Comparison of ENCODE assay signal across 15 cellular contexts in the genomic region with DNA sequence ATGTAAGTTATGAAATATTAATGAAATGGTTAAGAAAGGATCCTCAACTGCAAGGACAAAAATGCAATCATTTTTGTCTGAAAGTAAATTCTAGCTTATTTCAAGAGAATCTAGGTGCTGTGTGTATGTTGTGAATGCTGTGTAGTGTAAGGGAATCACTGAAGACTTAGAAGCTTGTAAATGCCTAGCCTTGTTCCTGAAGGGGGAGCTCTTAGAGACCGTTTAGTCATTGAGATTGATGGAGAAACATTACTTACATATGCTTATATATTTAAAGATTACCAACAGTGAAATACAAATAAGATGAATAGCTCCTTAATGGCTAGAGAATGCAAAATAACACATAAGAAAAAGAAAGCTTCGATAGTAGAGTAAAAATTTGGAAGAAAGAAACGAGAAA.
A peak's percentile ranks its signal among the peaks of the same experiment; 100 is the strongest.
DNase-seq lines count a peak whose midpoint lies in the region; ATAC-seq and TF ChIP-seq lines count a peak whose summit lies in the region.
"Had no signal": no experiment of that assay in that cellular context is flagged by ENCODE, and none has a peak within 500 bp of the region (broad histone marks: within the 10 kb centered on the region; RNA-seq: fewer than 3 reads in every experiment).

No MANE protein-coding gene starts in this region.

- H3K4me3 ChIP-seq in GM23338 = no peak overlapping the region
- H3K4me3 ChIP-seq in fibroblast of villous mesenchyme (ENCODE audit: low read depth, low read length) = no peak overlapping the region

- no peaks in the 10 kb centered on the region for H3K36me3 ChIP-seq in GM23338 (ENCODE audit: insufficient read depth)

- H3K4me2 ChIP-seq in GM23338 = no peak overlapping the region

- no peak overlapping the region for H3K4me3 Mint-ChIP-seq in GM23338
- no peak overlapping the region for H3K4me3 Mint-ChIP-seq in activated CD4-positive, alpha-beta T cell treated with anti-CD3 and anti-CD28 coated beads for 36 hours
- H3K4me3 Mint-ChIP-seq: activated CD4-positive, alpha-beta memory T cell treated with anti-CD3 and anti-CD28 coated beads for 36 hours; activated naive CD4-positive, alpha-beta T cell treated with anti-CD3 and anti-CD28 coated beads, Interleukin-2, amount 10 ng/mL, durations not matched to agents 7 days and 5 days; IgD-negative memory B cell; nephron had no signal

- no peaks in the 10 kb centered on the region for H3F3A ChIP-seq in GM23338 (replicated peaks; ENCODE audit: low read depth)

- peak; percentile 41 for DNase-seq in GM23338 (ENCODE audit: low spot score)
- peak; percentile 58 for DNase-seq in NCI-H82 (lab: John Stamatoyannopoulos, UW)
- peak; percentile 3 for DNase-seq in fibroblast of villous mesenchyme (ENCODE audit: low read depth)
- no peak for DNase-seq in mesenteric fat pad (ENCODE audit: low spot score)
- DNase-seq in activated CD4-positive, alpha-beta T cell treated with anti-CD3 and anti-CD28 coated beads for 36 hours = no peak
- DNase-seq in stimulated activated CD4-positive, alpha-beta T cell treated with anti-CD3 and anti-CD28 coated beads, Interleukin-12 subunit alpha, Interleukin-12 subunit beta, amount 100 ng/mL, for 4 hours = no peak
- DNase-seq: activated CD4-positive, alpha-beta memory T cell treated with anti-CD3 and anti-CD28 coated beads for 36 hours; activated naive CD4-positive, alpha-beta T cell treated with anti-CD3 and anti-CD28 coated beads, Interleukin-2, amount 10 ng/mL, durations not matched to agents 7 days and 5 days; HCEC 1CT; kidney; T-helper 1 cell had no signal

- H3K27me3 Mint-ChIP-seq in GM23338 (ENCODE audit: insufficient read depth, low read depth, poor library complexity) = no peaks in the 10 kb centered on the region
- H3K27me3 Mint-ChIP-seq in activated CD4-positive, alpha-beta T cell treated with anti-CD3 and anti-CD28 coated beads for 36 hours = no peaks in the 10 kb centered on the region
- H3K27me3 Mint-ChIP-seq: activated CD4-positive, alpha-beta memory T cell treated with anti-CD3 and anti-CD28 coated beads for 36 hours; activated naive CD4-positive, alpha-beta T cell treated with anti-CD3 and anti-CD28 coated beads, Interleukin-2, amount 10 ng/mL, durations not matched to agents 7 days and 5 days; IgD-negative memory B cell had no signal

- TF ChIP-seq CTCF in 22Rv1 (IDR thresholded peaks at IDR 0.05) (peak; percentile 73), GM23338 (conservative IDR thresholded peaks at IDR 0.05; ENCODE audit: low read depth in 2 of 2) (peak; percentile 53 to 56), fibroblast of villous mesenchyme (IDR thresholded peaks at IDR 0.05; ENCODE audit: insufficient read depth, low read depth, low read length) (peak; percentile 14)

- H3K4me1 Mint-ChIP-seq in GM23338 = no peaks in the 10 kb centered on the region
- no peaks in the 10 kb centered on the region for H3K4me1 Mint-ChIP-seq in activated CD4-positive, alpha-beta T cell treated with anti-CD3 and anti-CD28 coated beads for 36 hours
- H3K4me1 Mint-ChIP-seq: activated naive CD4-positive, alpha-beta T cell treated with anti-CD3 and anti-CD28 coated beads, Interleukin-2, amount 10 ng/mL, durations not matched to agents 7 days and 5 days; IgD-negative memory B cell; nephron had no signal

- peaks cover 85% of the 10 kb centered on the region for H3K9me3 Mint-ChIP-seq in GM23338
- no peaks in the 10 kb centered on the region for H3K9me3 Mint-ChIP-seq in activated CD4-positive, alpha-beta T cell treated with anti-CD3 and anti-CD28 coated beads for 36 hours (ENCODE audit: low read depth)
- H3K9me3 Mint-ChIP-seq: activated CD4-positive, alpha-beta memory T cell treated with anti-CD3 and anti-CD28 coated beads for 36 hours; activated naive CD4-positive, alpha-beta T cell treated with anti-CD3 and anti-CD28 coated beads, Interleukin-2, amount 10 ng/mL, durations not matched to agents 7 days and 5 days had no signal

- H3K27ac ChIP-seq in 22Rv1 (no peak overlapping the region), GM23338 (ENCODE audit: low read depth) (no peak overlapping the region)

- POLR2A ChIA-PET in activated CD4-positive, alpha-beta T cell treated with anti-CD3 and anti-CD28 coated beads for 36 hours (lab: Charles Lee) = no interaction called here

- CTCF ChIA-PET in activated CD4-positive, alpha-beta T cell treated with anti-CD3 and anti-CD28 coated beads for 36 hours (lab: Charles Lee) = interaction anchor here (1.1 kb wide), 1 partner anchor 10 kb away, joined by 4 read pairs; no protein-coding TSS in a partner anchor

- H3K27me3 ChIP-seq in GM23338 (ENCODE audit: insufficient read depth) = no peaks in the 10 kb centered on the region

- H3K4me1 ChIP-seq in GM23338 (ENCODE audit: insufficient read depth) = peaks cover 8% of the 10 kb centered on the region; the same call in 1 of the 2 replicates

- H2AFZ ChIP-seq in GM23338 = no peak overlapping the region

- peaks cover 25% of the 10 kb centered on the region for H3K36me3 Mint-ChIP-seq in GM23338 (ENCODE audit: low read depth)
- H3K36me3 Mint-ChIP-seq in activated CD4-positive, alpha-beta T cell treated with anti-CD3 and anti-CD28 coated beads for 36 hours (ENCODE audit: low read depth) = no peaks in the 10 kb centered on the region
- H3K36me3 Mint-ChIP-seq: activated CD4-positive, alpha-beta memory T cell treated with anti-CD3 and anti-CD28 coated beads for 36 hours; activated naive CD4-positive, alpha-beta T cell treated with anti-CD3 and anti-CD28 coated beads, Interleukin-2, amount 10 ng/mL, durations not matched to agents 7 days and 5 days had no signal

- H3K79me2 ChIP-seq in GM23338 (replicated peaks; ENCODE audit: insufficient read depth) = no peaks in the 10 kb centered on the region

- intact Hi-C loops in activated CD4-positive, alpha-beta T cell treated with anti-CD3 and anti-CD28 coated beads for 36 hours (cut with DNase I, micrococcal nuclease) = no loop called here

- no peak overlapping the region for H3K27ac Mint-ChIP-seq in GM23338
- H3K27ac Mint-ChIP-seq in activated CD4-positive, alpha-beta T cell treated with anti-CD3 and anti-CD28 coated beads for 36 hours = no peak overlapping the region
- H3K27ac Mint-ChIP-seq: activated CD4-positive, alpha-beta memory T cell treated with anti-CD3 and anti-CD28 coated beads for 36 hours; activated naive CD4-positive, alpha-beta T cell treated with anti-CD3 and anti-CD28 coated beads, Interleukin-2, amount 10 ng/mL, durations not matched to agents 7 days and 5 days; IgD-negative memory B cell; nephron had no signal

- H4K20me1 ChIP-seq in GM23338 (replicated peaks; ENCODE audit: insufficient read depth) = no peaks in the 10 kb centered on the region

- no peaks in the 10 kb centered on the region for H3K9me2 ChIP-seq in GM23338 (ENCODE audit: insufficient read depth)

- ATAC-seq in GM23338 = no peak
- ATAC-seq in activated CD4-positive, alpha-beta T cell treated with anti-CD3 and anti-CD28 coated beads for 36 hours = no peak
- ATAC-seq in HG03520 (IDR thresholded peaks at IDR 0.05; ENCODE audit: unreplicated experiment) = no peak

TF ChIP-seq in GM23338, 12 proteins besides CTCF, POLR2A, EP300 and RAD21 (continues in another document):
- TF ChIP-seq NANOG (IDR thresholded peaks at IDR 0.05; ENCODE audit: borderline replicate concordance) (no peak; the same call in 1 of the 2 replicates), ZNF114 (CRISPR knock-in tag; IDR thresholded peaks at IDR 0.05) (no peak)

Comparison
In these comparisons a context has a peak if more than half of its experiments do, and no peak if none do; other contexts are left out.
1. CTCF ChIP-seq: peak in every context shown above with its lines; median percentile 73 in 22Rv1; 54 in GM23338; 14 in fibroblast of villous mesenchyme.
2. DNase-seq: peak in GM23338 (single experiment), NCI-H82 (single experiment) and fibroblast of villous mesenchyme (single experiment); none in mesenteric fat pad (single experiment), activated CD4-positive, alpha-beta T cell treated with anti-CD3 and anti-CD28 coated beads for 36 hours (single experiment) and stimulated activated CD4-positive, alpha-beta T cell treated with anti-CD3 and anti-CD28 coated beads, Interleukin-12 subunit alpha, Interleukin-12 subunit beta, amount 100 ng/mL, for 4 hours (single experiment).